2 cellular contexts compared by ENCODE assay signal in genomic region chr6:11767458-11767857, GRCh38.
TF ChIP-seq lines count a peak whose summit lies in the region.

No MANE protein-coding gene starts in this region.

TF ChIP-seq in A549, 52 proteins besides CTCF, POLR2A, EP300 and RAD21 (continued from another document):
- TF ChIP-seq MAX (IDR thresholded peaks at IDR 0.05), result no peak
- TF ChIP-seq CBX8 (IDR thresholded peaks at IDR 0.05), result no peak
- no peak for TF ChIP-seq HDAC2 (IDR thresholded peaks at IDR 0.05)

TF ChIP-seq in GM23338, 12 proteins besides CTCF, POLR2A, EP300 and RAD21:
- no peak for TF ChIP-seq REST (IDR thresholded peaks at IDR 0.05; ENCODE audit: unreplicated experiment)
- TF ChIP-seq EZH2phosphoT487 (IDR thresholded peaks at IDR 0.05; ENCODE audit: unreplicated experiment), result no peak
- TF ChIP-seq ZNF331 (CRISPR knock-in tag; IDR thresholded peaks at IDR 0.05; ENCODE audit: low read depth), result no peak
- no peak for TF ChIP-seq POLR2AphosphoS5 (IDR thresholded peaks at IDR 0.05; ENCODE audit: low read depth)
- TF ChIP-seq ETS1 (IDR thresholded peaks at IDR 0.05), result no peak
- no peak for TF ChIP-seq JUNB (IDR thresholded peaks at IDR 0.05; ENCODE audit: unreplicated experiment)
